Comparison of ENCODE assay signal across 13 cellular contexts in the genomic region with DNA sequence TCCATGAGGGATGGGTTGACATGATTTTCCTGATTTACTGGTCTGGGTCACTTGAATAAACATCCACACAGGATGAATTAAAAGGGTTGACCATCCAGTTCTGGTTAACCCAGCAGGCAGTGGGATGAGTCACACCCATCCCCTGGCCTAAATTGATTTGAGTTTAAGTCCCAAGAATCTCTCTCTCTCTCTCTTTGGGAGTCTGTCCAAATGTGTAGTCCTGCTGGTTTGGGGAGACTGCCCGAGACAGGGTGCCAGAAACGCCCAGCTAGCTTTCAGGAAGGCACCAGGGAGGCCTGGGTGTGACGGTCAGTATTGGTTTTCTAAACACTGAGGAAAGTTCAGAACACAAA. TPM values are rescaled to one million over a fixed set of nuclear protein-coding genes. Genes with fewer than 3 reads are reported as not detected.
DNase-seq lines count a peak whose midpoint lies in the region; ATAC-seq and TF ChIP-seq lines count a peak whose summit lies in the region.
"Had no signal": no experiment of that assay in that cellular context is flagged by ENCODE, and none has a peak within 500 bp of the region (broad histone marks: within the 10 kb centered on the region; RNA-seq: fewer than 3 reads in every experiment).

No MANE protein-coding gene starts in this region.

- H3K27me3 ChIP-seq in HUES6 (ENCODE audit: control insufficient read depth, insufficient read depth, low read length) (no peaks in the 10 kb centered on the region), brain microvascular endothelial cell (replicated peaks) (no peaks in the 10 kb centered on the region), upper lobe of left lung (no peaks in the 10 kb centered on the region)

- peak overlapping the region; percentile 33; the same call in 1 of the 2 replicates for H3K27ac ChIP-seq in HUES6 (ENCODE audit: low read depth, low read length)
- H3K27ac ChIP-seq in brain microvascular endothelial cell: no peak overlapping the region
- H3K27ac ChIP-seq in upper lobe of left lung: no peak overlapping the region

- no peaks in the 10 kb centered on the region for H3K36me3 ChIP-seq in HUES6 (ENCODE audit: control insufficient read depth, insufficient read depth, low read length)
- no peaks in the 10 kb centered on the region for H3K36me3 ChIP-seq in brain microvascular endothelial cell (replicated peaks)
- no peaks in the 10 kb centered on the region for H3K36me3 ChIP-seq in upper lobe of left lung

- no peak for TF ChIP-seq CTCF in brain microvascular endothelial cell (IDR thresholded peaks at IDR 0.05; ENCODE audit: low read depth, low read length, missing control alignments)
- TF ChIP-seq CTCF in upper lobe of left lung (IDR thresholded peaks at IDR 0.05): no peak

- H3K4me3 ChIP-seq in HUES6 (ENCODE audit: low read depth, low read length): no peak overlapping the region
- H3K4me3 ChIP-seq in brain microvascular endothelial cell (ENCODE audit: low read depth, low read length): no peak overlapping the region
- H3K4me3 ChIP-seq in upper lobe of left lung: no peak overlapping the region

- peaks cover 27% of the 10 kb centered on the region for H3K4me1 ChIP-seq in HUES6 (ENCODE audit: control insufficient read depth, insufficient read depth, low read length)
- no peaks in the 10 kb centered on the region for H3K4me1 ChIP-seq in upper lobe of left lung
- H3K4me1 ChIP-seq: Caco-2 had no signal

- H3K9me3 ChIP-seq in HUES6 (ENCODE audit: control insufficient read depth, insufficient read depth, low read depth, low read length): 0 out of 2 replicates have a peak, but pooled peaks cover 2% of the 10 kb centered on the region
- H3K9me3 ChIP-seq in upper lobe of left lung: no peaks in the 10 kb centered on the region
- H3K9me3 ChIP-seq: Caco-2 had no signal

- WGBS in upper lobe of left lung, 2 donors: 47% methylated on average over 3 of the region's 3 CpGs; no CpG with 5 or more reads in 1 of the 2 donors

- ATAC-seq in GM19324 (IDR thresholded peaks at IDR 0.05; ENCODE audit: low FRiP score, unreplicated experiment): no peak
- ATAC-seq in upper lobe of left lung (ENCODE audit: low FRiP score in 2 of 2): no peak

- DNase-seq in AG20443 (ENCODE audit: low spot score): peak; percentile 30
- DNase-seq in brain microvascular endothelial cell: peak; percentile 13
- DNase-seq in glomerular visceral epithelial cell (ENCODE audit: extremely low spot score): peak; percentile 9
- DNase-seq in upper lobe of left lung: no peak
- DNase-seq in NCI-H748 (lab: John Stamatoyannopoulos, UW; ENCODE audit: unreplicated experiment): no peak
- DNase-seq in activated T-cell treated with anti-CD3 and anti-CD28 coated beads for 4 hours: no peak
- DNase-seq: activated CD4-positive, alpha-beta T cell treated with anti-CD3 and anti-CD28 coated beads for 48 hours; amygdala; Caco-2; NCI-H1105 treated with DMSO at 0.1 percent for 48 hours; posterior cingulate gyrus had no signal

- H3K9ac ChIP-seq in HUES6 (ENCODE audit: low read length): peak overlapping the region; percentile 63

- in situ Hi-C loops in brain microvascular endothelial cell (cut with HindIII; ENCODE audit: low pct_ligation_motif_present, low sequenced_read_pairs): no loop called here

- no peak for TF ChIP-seq POLR2A in upper lobe of left lung (IDR thresholded peaks at IDR 0.05)

- no peak for TF ChIP-seq EP300 in upper lobe of left lung (IDR thresholded peaks at IDR 0.05)

RNA-seq across cellular contexts. Expression of gene SCPEP1, which starts 38.8 kb away (rescaled TPM):
- 100 to 1,000 TPM in 5 of 6 donors, 10 to 100 TPM in 1; 96.4 to 172 (median 133) TPM for total RNA-seq in upper lobe of left lung

RNA-seq across cellular contexts. Expression of gene COIL, which starts 55.9 kb away (rescaled TPM):
- total RNA-seq in upper lobe of left lung: 10 to 100 TPM in 2 of 6 donors, 1 to 10 TPM in 4; 6.1 to 16.6 (median 9.5) TPM

Comparison
In these comparisons a context has a peak if more than half of its experiments do, and no peak if none do; other contexts are left out.
1. DNase-seq: peak in AG20443 (single experiment), brain microvascular endothelial cell (single experiment) and glomerular visceral epithelial cell (single experiment); none in upper lobe of left lung (0 of 2), NCI-H748 (single experiment) and activated T-cell treated with anti-CD3 and anti-CD28 coated beads for 4 hours (single experiment).